9 cellular contexts compared by ENCODE assay signal in genomic region chr4:57102050-57102564, GRCh38. TPM values are rescaled to one million over a fixed set of nuclear protein-coding genes. Genes with fewer than 3 reads are reported as not detected.
DNase-seq lines count a peak whose midpoint lies in the region; ATAC-seq and TF ChIP-seq lines count a peak whose summit lies in the region.
"Had no signal": no experiment of that assay in that cellular context is flagged by ENCODE, and none has a peak within 500 bp of the region (broad histone marks: within the 10 kb centered on the region; RNA-seq: fewer than 3 reads in every experiment).

No MANE protein-coding gene starts in this region.

- H3K27ac ChIP-seq in coronary artery (peak overlapping the region; percentile 86 to 98), stomach (peak overlapping the region in 4 of 5 donors; percentile 61 to 84 (median 76))

- H3K36me3 Mint-ChIP-seq in naive thymus-derived CD8-positive, alpha-beta T cell = no peaks in the 10 kb centered on the region

- H3K4me3 ChIP-seq in coronary artery = peak overlapping the region; percentile 29
- H3K4me3 ChIP-seq in stomach = no peak overlapping the region
- H3K4me3 ChIP-seq in lower leg skin (ENCODE audit: low read depth, poor library complexity, severe bottlenecking) = no peak overlapping the region

- H3K36me3 ChIP-seq in stomach = peaks cover 0 to 6% (median 0%) of the 10 kb centered on the region in 4 donors

- H3K4me3 Mint-ChIP-seq in naive thymus-derived CD8-positive, alpha-beta T cell = no peak overlapping the region
- H3K4me3 Mint-ChIP-seq: dendritic cell treated with granulocyte-macrophage colony-stimulating factor and Interleukin-4, amounts not matched to agents 40 ng/mL and 50 ng/mL, for 4 days had no signal

- no peaks in the 10 kb centered on the region for H3K27me3 ChIP-seq in stomach

- intact Hi-C loops in stomach (cut with DNase I; ENCODE audit: low total_unique reads) (no loop called here), lower leg skin (cut with DNase I; ENCODE audit: low total_unique reads) (no loop called here)

- ATAC-seq in left lobe of liver = peak; percentile 74
- ATAC-seq in naive thymus-derived CD8-positive, alpha-beta T cell = no peak

- peaks cover 12 to 60% (median 42%) of the 10 kb centered on the region in 4 donors for H3K4me1 ChIP-seq in stomach

- no peak for TF ChIP-seq EP300 in stomach (IDR thresholded peaks at IDR 0.05)

- H3K27ac Mint-ChIP-seq in naive thymus-derived CD8-positive, alpha-beta T cell = no peak overlapping the region
- H3K27ac Mint-ChIP-seq: dendritic cell treated with granulocyte-macrophage colony-stimulating factor and Interleukin-4, amounts not matched to agents 40 ng/mL and 50 ng/mL, for 4 days had no signal

- POLR2A ChIA-PET in naive thymus-derived CD8-positive, alpha-beta T cell (lab: Charles Lee) = no interaction called here

- H3K27me3 Mint-ChIP-seq in naive thymus-derived CD8-positive, alpha-beta T cell = peaks cover 2 to 14% (median 7%) of the 10 kb centered on the region in 5 donors
- H3K27me3 Mint-ChIP-seq: dendritic cell treated with granulocyte-macrophage colony-stimulating factor and Interleukin-4, amounts not matched to agents 40 ng/mL and 50 ng/mL, for 4 days had no signal

- H3K9me3 ChIP-seq in stomach = no peaks in the 10 kb centered on the region

- TF ChIP-seq POLR2A in stomach (IDR thresholded peaks at IDR 0.05) (no peak), lower leg skin (IDR thresholded peaks at IDR 0.05) (no peak)

- peak; percentile 91 for DNase-seq in HS-27A (ENCODE audit: low read depth)
- DNase-seq in coronary artery (ENCODE audit: low spot score) = peak; percentile 79
- no peak for DNase-seq in left lobe of liver (ENCODE audit: low spot score)
- DNase-seq in stomach = no peak
- DNase-seq in naive thymus-derived CD8-positive, alpha-beta T cell = no peak
- no peak for DNase-seq in stimulated activated CD8-positive, alpha-beta memory T cell treated with anti-CD3 and anti-CD28 coated beads, Interleukin-4, amount 100 ng/mL, for 48 hours
- DNase-seq in UCSD-AML1 (lab: John Stamatoyannopoulos, UW; ENCODE audit: unreplicated experiment) = no peak
- DNase-seq in lower leg skin (ENCODE audit: low spot score in 2 of 2) = no peak

- TF ChIP-seq CTCF in coronary artery (IDR thresholded peaks at IDR 0.05) (no peak), stomach (IDR thresholded peaks at IDR 0.05) (no peak), lower leg skin (IDR thresholded peaks at IDR 0.05) (no peak)

- no peaks in the 10 kb centered on the region for H3K9me3 Mint-ChIP-seq in naive thymus-derived CD8-positive, alpha-beta T cell
- H3K9me3 Mint-ChIP-seq: dendritic cell treated with granulocyte-macrophage colony-stimulating factor and Interleukin-4, amounts not matched to agents 40 ng/mL and 50 ng/mL, for 4 days had no signal

- peaks cover 0 to 3% (median 1%) of the 10 kb centered on the region in 4 donors for H3K4me1 Mint-ChIP-seq in naive thymus-derived CD8-positive, alpha-beta T cell

- WGBS in stomach, 5 donors = 44 to 88% (median 57%) methylated on average over 4 of the region's 4 CpGs
- WGBS in lower leg skin, 2 donors = 31 to 35% methylated on average over 4 of the region's 4 CpGs

RNA-seq across cellular contexts. Expression of gene IGFBP7, which starts 8.1 kb away (rescaled TPM):
- 68.7 TPM for total RNA-seq in left lobe of liver
- total RNA-seq in stomach = 100 to 1,000 TPM; 188 to 972 (median 281) TPM
- polyA plus RNA-seq in stomach = 100 to 1,000 TPM in 1 of 3 donors, 10 to 100 TPM in 2; 71.8 to 199 (median 85.9) TPM
- total RNA-seq in naive thymus-derived CD8-positive, alpha-beta T cell = not detected
- not detected for polyA plus RNA-seq in naive thymus-derived CD8-positive, alpha-beta T cell
- 100 to 1,000 TPM; 122 to 324 (median 168) TPM for total RNA-seq in lower leg skin

Comparison
In these comparisons a context has a peak if more than half of its experiments do, and no peak if none do; other contexts are left out.
1. DNase-seq: peak in HS-27A (single experiment) and coronary artery (single experiment); none in left lobe of liver (single experiment), stomach (single experiment), naive thymus-derived CD8-positive, alpha-beta T cell (0 of 10), stimulated activated CD8-positive, alpha-beta memory T cell treated with anti-CD3 and anti-CD28 coated beads, Interleukin-4, amount 100 ng/mL, for 48 hours (single experiment), UCSD-AML1 (single experiment) and lower leg skin (0 of 2).
2. RNA of gene IGFBP7, which starts 8.1 kb away (total RNA-seq): 188 to 972 TPM in stomach, 122 to 324 TPM in lower leg skin and 68.7 TPM in left lobe of liver (single experiment); not detected in naive thymus-derived CD8-positive, alpha-beta T cell; every median in the first group is over 10 times any median in the second.